8 cellular contexts compared by ENCODE assay signal in the genomic region with DNA sequence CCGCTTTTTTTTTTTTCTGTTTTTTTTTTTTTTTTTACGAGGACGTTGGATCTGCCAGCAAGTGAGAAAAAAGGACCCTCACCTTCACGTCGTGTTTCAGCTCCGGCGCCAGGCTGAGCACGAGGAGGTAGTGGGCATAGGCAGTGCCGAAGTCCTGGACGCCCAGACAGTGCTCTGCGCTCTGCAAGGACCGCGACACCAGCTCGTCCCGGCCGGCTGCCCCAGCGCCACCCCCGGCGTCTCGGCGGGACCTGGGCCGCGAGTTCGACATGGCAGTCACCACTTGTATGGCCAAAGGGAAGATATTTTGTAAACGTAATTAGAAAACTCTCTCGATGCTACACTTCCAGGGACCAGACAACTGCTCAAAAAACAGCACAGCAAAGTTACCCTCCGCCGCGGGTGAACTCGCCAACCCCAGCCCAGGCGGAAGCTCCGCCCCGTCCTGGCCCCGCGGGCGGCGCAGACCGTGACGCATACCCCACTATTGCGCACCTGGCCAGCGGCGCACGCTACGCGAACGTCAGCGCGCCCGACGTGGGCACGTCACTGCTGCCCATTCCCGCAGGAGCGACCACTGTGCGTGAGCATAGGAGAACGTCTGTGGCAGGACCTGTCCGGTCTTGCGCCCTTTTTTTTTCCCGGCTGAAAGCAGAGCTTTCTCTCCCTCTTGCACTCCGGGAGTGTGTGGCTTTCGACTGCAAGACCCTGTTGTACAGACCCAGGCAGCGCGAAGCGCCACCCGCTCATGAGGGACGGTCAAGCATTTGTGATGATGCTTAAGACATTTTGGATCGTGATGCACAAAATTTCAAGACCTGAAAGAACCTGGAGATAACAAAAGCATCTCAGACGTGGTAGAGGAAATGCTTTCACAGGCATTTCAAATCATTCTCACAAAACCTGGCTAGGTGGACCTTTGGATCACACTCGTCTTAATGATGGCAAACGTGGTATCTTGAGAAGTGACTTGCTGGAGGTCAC. TPM values are rescaled to one million over a fixed set of nuclear protein-coding genes. Genes with fewer than 3 reads are reported as not detected.
DNase-seq lines count a peak whose midpoint lies in the region; ATAC-seq, FAIRE-seq and TF ChIP-seq lines count a peak whose summit lies in the region.

Gene PRMT9, minus strand, starts transcription at position 447 of the 984 bp plus-strand sequence. Its CDS starts 176 bp downstream, at position 271.

- no peaks in the 10 kb centered on the region for H3K36me3 ChIP-seq in left ventricle myocardium inferior

- peaks cover 3% of the 10 kb centered on the region for H3K36me3 Mint-ChIP-seq in progenitor cell of endocrine pancreas (ENCODE audit: insufficient read depth)

- peak within 1 kb of the TSS; percentile 95 for H3K4me3 Mint-ChIP-seq in progenitor cell of endocrine pancreas (ENCODE audit: low read depth)

- peak; percentile 100 for FAIRE-seq in GM12892 (lab: Jason Lieb, UNC)

- peak within 1 kb of the TSS; percentile 92 for H3K27ac ChIP-seq in left ventricle myocardium inferior (replicated peaks)

- H3K4me1 ChIP-seq in left ventricle myocardium inferior: peaks cover 33% of the 10 kb centered on the region

- H3K9me3 ChIP-seq in left ventricle myocardium inferior (replicated peaks): no peaks in the 10 kb centered on the region

- DNase-seq in GM12892 (ENCODE audit: insufficient read length) (peak; percentile 89), NCI-H128 (lab: John Stamatoyannopoulos, UW; ENCODE audit: unreplicated experiment) (peak; percentile 42), T-helper 1 cell (peak; percentile 70 to 91 (median 77)), amygdala (lab: John Stamatoyannopoulos, UW) (peak; percentile 25 to 94 (median 82)), left ventricle myocardium inferior (peak; percentile 92), progenitor cell of endocrine pancreas (ENCODE audit: low spot score, unreplicated experiment) (peak; percentile 76), ureter (ENCODE audit: low spot score) (peak; percentile 93)

- H3K27me3 Mint-ChIP-seq in progenitor cell of endocrine pancreas: no peaks in the 10 kb centered on the region

- ATAC-seq in HG02759 (IDR thresholded peaks at IDR 0.05; ENCODE audit: unreplicated experiment): peak; percentile 100

- H3K4me3 ChIP-seq in left ventricle myocardium inferior: peak within 1 kb of the TSS; percentile 90

- peaks cover 9% of the 10 kb centered on the region for H3K4me1 Mint-ChIP-seq in progenitor cell of endocrine pancreas (ENCODE audit: low read depth)

- no peaks in the 10 kb centered on the region for H3K9me3 Mint-ChIP-seq in progenitor cell of endocrine pancreas (ENCODE audit: low read depth)

- no peaks in the 10 kb centered on the region for H3K27me3 ChIP-seq in left ventricle myocardium inferior (ENCODE audit: low read depth)

- H3K27ac Mint-ChIP-seq in progenitor cell of endocrine pancreas: peak within 1 kb of the TSS; percentile 99

- TF ChIP-seq CTCF in left ventricle myocardium inferior (IDR thresholded peaks at IDR 0.05; ENCODE audit: borderline replicate concordance) (no peak), progenitor cell of endocrine pancreas (IDR thresholded peaks at IDR 0.05; ENCODE audit: unreplicated experiment) (no peak)

- TF ChIP-seq POLR2A in GM12892 (IDR thresholded peaks at IDR 0.05; ENCODE audit: low read depth, low read length): peak; percentile 90

- intact Hi-C loops in left ventricle myocardium inferior (cut with micrococcal nuclease): no loop called here

RNA-seq across cellular contexts. Expression of gene PRMT9, which starts in this region (rescaled TPM):
- polyA plus RNA-seq in GM12892 (2012; ENCODE audit: missing spikeins): 7.9 TPM
- total RNA-seq in left ventricle myocardium inferior (5.0 TPM), progenitor cell of endocrine pancreas (13.0 and 13.5 TPM in 2 replicates), ureter (18.0 TPM)

Comparison
In these comparisons a context has a peak if more than half of its experiments do, and no peak if none do; other contexts are left out.
1. Peak in every context shown above with its lines: DNase-seq, ATAC-seq, H3K4me3 ChIP-seq and H3K27ac ChIP-seq.
2. DNase-seq: peak in every context shown above with its lines; median percentile 93 in ureter; 92 in left ventricle myocardium inferior; 89 in GM12892; 82 in amygdala; 77 in T-helper 1 cell; 76 in progenitor cell of endocrine pancreas; 42 in NCI-H128.